Comparison of ENCODE assay signal across 2 cellular contexts in the genomic region with DNA sequence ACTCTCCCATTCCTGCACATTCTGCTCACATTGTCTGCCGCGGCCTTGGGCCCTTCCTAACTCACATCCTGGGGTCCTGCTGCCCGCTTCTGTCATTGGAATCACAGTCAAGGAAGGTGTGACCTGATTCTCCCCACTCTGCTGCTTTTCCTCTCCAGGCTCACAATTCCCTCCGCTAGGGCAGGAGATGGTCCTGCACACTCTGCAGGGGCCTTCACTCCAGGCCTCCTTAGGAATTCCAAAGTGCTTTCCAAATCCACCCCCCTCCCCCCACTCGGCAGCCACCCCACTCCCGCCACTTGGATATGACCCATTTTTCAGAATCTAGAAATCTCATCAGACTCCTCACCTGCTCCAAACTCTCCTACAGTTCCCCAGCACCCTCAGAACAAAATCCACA.
TF ChIP-seq lines count a peak whose summit lies in the region.

No MANE protein-coding gene starts in this region.

TF ChIP-seq in SK-N-SH, 30 proteins besides CTCF, POLR2A, EP300 and RAD21:
- TF ChIP-seq GABPA (IDR thresholded peaks at IDR 0.05; ENCODE audit: low read depth) (no peak), JUND (IDR thresholded peaks at IDR 0.05) (no peak), ELF1 (IDR thresholded peaks at IDR 0.05) (no peak), RFX5 (IDR thresholded peaks at IDR 0.05; ENCODE audit: low read length) (no peak), EZH2phosphoT487 (IDR thresholded peaks at IDR 0.05; ENCODE audit: borderline replicate concordance, low read depth) (no peak), CHD2 (IDR thresholded peaks at IDR 0.05; ENCODE audit: low read length, partially characterized antibody) (no peak), MXI1 (IDR thresholded peaks at IDR 0.05; ENCODE audit: low read depth, low read length) (no peak), FOXJ3 (CRISPR knock-in tag; IDR thresholded peaks at IDR 0.05) (no peak), POLR2AphosphoS5 (IDR thresholded peaks at IDR 0.05; ENCODE audit: low read depth, low read length) (no peak), PBX3 (IDR thresholded peaks at IDR 0.05) (no peak), SIN3A (IDR thresholded peaks at IDR 0.05; ENCODE audit: borderline replicate concordance, low read depth, low read length) (no peak), NRF1 (IDR thresholded peaks at IDR 0.05; ENCODE audit: low read depth, low read length) (no peak), RCOR1 (IDR thresholded peaks at IDR 0.05; ENCODE audit: low read length) (no peak), USF2 (IDR thresholded peaks at IDR 0.05; ENCODE audit: borderline replicate concordance, low read depth, low read length) (no peak), MAX (IDR thresholded peaks at IDR 0.05; ENCODE audit: low read depth) (no peak), RXRA (IDR thresholded peaks at IDR 0.05; ENCODE audit: borderline replicate concordance, low read depth) (no peak), MEF2A (IDR thresholded peaks at IDR 0.05; ENCODE audit: borderline replicate concordance, low read depth) (no peak), TEAD4 (IDR thresholded peaks at IDR 0.05; ENCODE audit: borderline replicate concordance, insufficient read depth) (no peak)
- TF ChIP-seq, protein P1, sequence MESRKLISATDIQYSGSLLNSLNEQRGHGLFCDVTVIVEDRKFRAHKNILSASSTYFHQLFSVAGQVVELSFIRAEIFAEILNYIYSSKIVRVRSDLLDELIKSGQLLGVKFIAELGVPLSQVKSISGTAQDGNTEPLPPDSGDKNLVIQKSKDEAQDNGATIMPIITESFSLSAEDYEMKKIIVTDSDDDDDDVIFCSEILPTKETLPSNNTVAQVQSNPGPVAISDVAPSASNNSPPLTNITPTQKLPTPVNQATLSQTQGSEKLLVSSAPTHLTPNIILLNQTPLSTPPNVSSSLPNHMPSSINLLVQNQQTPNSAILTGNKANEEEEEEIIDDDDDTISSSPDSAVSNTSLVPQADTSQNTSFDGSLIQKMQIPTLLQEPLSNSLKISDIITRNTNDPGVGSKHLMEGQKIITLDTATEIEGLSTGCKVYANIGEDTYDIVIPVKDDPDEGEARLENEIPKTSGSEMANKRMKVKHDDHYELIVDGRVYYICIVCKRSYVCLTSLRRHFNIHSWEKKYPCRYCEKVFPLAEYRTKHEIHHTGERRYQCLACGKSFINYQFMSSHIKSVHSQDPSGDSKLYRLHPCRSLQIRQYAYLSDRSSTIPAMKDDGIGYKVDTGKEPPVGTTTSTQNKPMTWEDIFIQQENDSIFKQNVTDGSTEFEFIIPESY (IDR thresholded peaks at IDR 0.05; ENCODE audit: borderline replicate concordance, low read depth): no peak
- TF ChIP-seq, protein P2, sequence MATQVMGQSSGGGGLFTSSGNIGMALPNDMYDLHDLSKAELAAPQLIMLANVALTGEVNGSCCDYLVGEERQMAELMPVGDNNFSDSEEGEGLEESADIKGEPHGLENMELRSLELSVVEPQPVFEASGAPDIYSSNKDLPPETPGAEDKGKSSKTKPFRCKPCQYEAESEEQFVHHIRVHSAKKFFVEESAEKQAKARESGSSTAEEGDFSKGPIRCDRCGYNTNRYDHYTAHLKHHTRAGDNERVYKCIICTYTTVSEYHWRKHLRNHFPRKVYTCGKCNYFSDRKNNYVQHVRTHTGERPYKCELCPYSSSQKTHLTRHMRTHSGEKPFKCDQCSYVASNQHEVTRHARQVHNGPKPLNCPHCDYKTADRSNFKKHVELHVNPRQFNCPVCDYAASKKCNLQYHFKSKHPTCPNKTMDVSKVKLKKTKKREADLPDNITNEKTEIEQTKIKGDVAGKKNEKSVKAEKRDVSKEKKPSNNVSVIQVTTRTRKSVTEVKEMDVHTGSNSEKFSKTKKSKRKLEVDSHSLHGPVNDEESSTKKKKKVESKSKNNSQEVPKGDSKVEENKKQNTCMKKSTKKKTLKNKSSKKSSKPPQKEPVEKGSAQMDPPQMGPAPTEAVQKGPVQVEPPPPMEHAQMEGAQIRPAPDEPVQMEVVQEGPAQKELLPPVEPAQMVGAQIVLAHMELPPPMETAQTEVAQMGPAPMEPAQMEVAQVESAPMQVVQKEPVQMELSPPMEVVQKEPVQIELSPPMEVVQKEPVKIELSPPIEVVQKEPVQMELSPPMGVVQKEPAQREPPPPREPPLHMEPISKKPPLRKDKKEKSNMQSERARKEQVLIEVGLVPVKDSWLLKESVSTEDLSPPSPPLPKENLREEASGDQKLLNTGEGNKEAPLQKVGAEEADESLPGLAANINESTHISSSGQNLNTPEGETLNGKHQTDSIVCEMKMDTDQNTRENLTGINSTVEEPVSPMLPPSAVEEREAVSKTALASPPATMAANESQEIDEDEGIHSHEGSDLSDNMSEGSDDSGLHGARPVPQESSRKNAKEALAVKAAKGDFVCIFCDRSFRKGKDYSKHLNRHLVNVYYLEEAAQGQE (IDR thresholded peaks at IDR 0.05; ENCODE audit: low read depth, low read length): no peak

TF ChIP-seq in SK-N-SH treated with all-trans-retinoic acid at 6 μM for 48 hours, 23 proteins besides CTCF, POLR2A, EP300 and RAD21:
- TF ChIP-seq OSR1 (CRISPR knock-in tag; IDR thresholded peaks at IDR 0.05) (no peak), ARNTL (CRISPR knock-in tag; IDR thresholded peaks at IDR 0.05; ENCODE audit: borderline replicate concordance, low read depth) (no peak), ZNF8 (CRISPR knock-in tag; IDR thresholded peaks at IDR 0.05) (no peak), ZC3H10 (CRISPR knock-in tag; IDR thresholded peaks at IDR 0.05) (no peak), ESRRG (CRISPR knock-in tag; IDR thresholded peaks at IDR 0.05) (no peak), RARB (CRISPR knock-in tag; IDR thresholded peaks at IDR 0.05) (no peak), CSRNP3 (CRISPR knock-in tag; IDR thresholded peaks at IDR 0.05) (no peak), SNAI2 (CRISPR knock-in tag; IDR thresholded peaks at IDR 0.05) (no peak)
- TF ChIP-seq, protein P3, sequence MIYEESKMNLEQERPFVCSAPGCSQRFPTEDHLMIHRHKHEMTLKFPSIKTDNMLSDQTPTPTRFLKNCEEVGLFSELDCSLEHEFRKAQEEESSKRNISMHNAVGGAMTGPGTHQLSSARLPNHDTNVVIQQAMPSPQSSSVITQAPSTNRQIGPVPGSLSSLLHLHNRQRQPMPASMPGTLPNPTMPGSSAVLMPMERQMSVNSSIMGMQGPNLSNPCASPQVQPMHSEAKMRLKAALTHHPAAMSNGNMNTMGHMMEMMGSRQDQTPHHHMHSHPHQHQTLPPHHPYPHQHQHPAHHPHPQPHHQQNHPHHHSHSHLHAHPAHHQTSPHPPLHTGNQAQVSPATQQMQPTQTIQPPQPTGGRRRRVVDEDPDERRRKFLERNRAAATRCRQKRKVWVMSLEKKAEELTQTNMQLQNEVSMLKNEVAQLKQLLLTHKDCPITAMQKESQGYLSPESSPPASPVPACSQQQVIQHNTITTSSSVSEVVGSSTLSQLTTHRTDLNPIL (CRISPR knock-in tag; IDR thresholded peaks at IDR 0.05; ENCODE audit: low read depth): no peak
TF ChIP-seq in SK-N-SH treated with all-trans-retinoic acid at 6 μM for 48 hours: peak in this region for 0.
